In the genomic region with DNA sequence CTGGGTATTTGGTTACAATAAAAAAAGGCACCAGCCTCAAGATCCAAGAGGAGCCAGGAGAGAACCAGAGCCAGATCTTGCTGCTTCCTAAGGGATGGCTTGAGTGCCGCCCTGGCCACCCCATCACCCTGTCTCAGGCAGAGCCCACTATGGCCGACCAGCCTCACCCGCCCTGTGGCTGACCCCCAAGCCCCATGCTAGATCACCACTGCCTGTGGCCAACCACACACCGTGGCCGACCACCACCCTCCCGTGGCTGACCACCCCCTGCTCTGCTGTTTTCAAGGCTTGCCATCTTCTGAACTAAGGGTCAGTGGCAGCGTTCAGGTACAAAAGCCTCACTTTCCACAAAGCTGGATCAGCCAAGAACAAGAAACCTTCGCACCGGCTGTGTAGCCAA, we compare ENCODE assay signal across 1 cellular context.
TF ChIP-seq lines count a peak whose summit lies in the region.

No MANE protein-coding gene starts in this region.

TF ChIP-seq in HepG2, 621 proteins besides CTCF, POLR2A, EP300 and RAD21:
- TF ChIP-seq ZNF350 (CRISPR knock-in tag; IDR thresholded peaks at IDR 0.05; ENCODE audit: borderline replicate concordance, low read depth) (no peak), CHCHD3 (CRISPR knock-in tag; IDR thresholded peaks at IDR 0.05) (no peak), IKZF4 (CRISPR knock-in tag; IDR thresholded peaks at IDR 0.05; ENCODE audit: borderline replicate concordance, low read depth, not compliant biosample characterization) (no peak), SP4 (CRISPR knock-in tag; IDR thresholded peaks at IDR 0.05) (no peak), ZFY (CRISPR knock-in tag; IDR thresholded peaks at IDR 0.05) (no peak), ZNF224 (CRISPR knock-in tag; IDR thresholded peaks at IDR 0.05) (no peak)
- TF ChIP-seq, protein P1, sequence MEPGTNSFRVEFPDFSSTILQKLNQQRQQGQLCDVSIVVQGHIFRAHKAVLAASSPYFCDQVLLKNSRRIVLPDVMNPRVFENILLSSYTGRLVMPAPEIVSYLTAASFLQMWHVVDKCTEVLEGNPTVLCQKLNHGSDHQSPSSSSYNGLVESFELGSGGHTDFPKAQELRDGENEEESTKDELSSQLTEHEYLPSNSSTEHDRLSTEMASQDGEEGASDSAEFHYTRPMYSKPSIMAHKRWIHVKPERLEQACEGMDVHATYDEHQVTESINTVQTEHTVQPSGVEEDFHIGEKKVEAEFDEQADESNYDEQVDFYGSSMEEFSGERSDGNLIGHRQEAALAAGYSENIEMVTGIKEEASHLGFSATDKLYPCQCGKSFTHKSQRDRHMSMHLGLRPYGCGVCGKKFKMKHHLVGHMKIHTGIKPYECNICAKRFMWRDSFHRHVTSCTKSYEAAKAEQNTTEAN (CRISPR knock-in tag; conservative IDR thresholded peaks at IDR 0.05) = no peak
